9 cellular contexts compared by ENCODE assay signal in genomic region chr5:141623197-141623596, GRCh38. TPM values are rescaled to one million over a fixed set of nuclear protein-coding genes. Genes with fewer than 3 reads are reported as not detected.
A peak's percentile ranks its signal among the peaks of the same experiment; 100 is the strongest.
DNase-seq lines count a peak whose midpoint lies in the region; ATAC-seq lines count a peak whose summit lies in the region.
"Had no signal": no experiment of that assay in that cellular context is flagged by ENCODE, and none has a peak within 500 bp of the region (broad histone marks: within the 10 kb centered on the region; RNA-seq: fewer than 3 reads in every experiment).

No MANE protein-coding gene starts in this region.

- peaks cover 17 to 33% of the 10 kb centered on the region in 2 donors for H3K36me3 Mint-ChIP-seq in naive B cell

- peaks cover 19 to 36% (median 25%) of the 10 kb centered on the region in 3 donors for H3K4me1 Mint-ChIP-seq in naive B cell

- peak overlapping the region; percentile 0 to 80 (median 53) for H3K4me3 Mint-ChIP-seq in naive B cell

- no peaks in the 10 kb centered on the region for H3K9me3 Mint-ChIP-seq in naive B cell

- DNase-seq in NOMO-1 treated with DMSO at 0.1 percent for 48 hours (lab: John Stamatoyannopoulos, UW; ENCODE audit: unreplicated experiment): peak; percentile 98
- DNase-seq in naive B cell: peak; percentile 55
- DNase-seq in NCI-H774 (lab: John Stamatoyannopoulos, UW): no peak
- no peak for DNase-seq in DMS79 (lab: John Stamatoyannopoulos, UW)
- no peak for DNase-seq in NCI-H526 treated with DMSO at 0.1 percent for 48 hours (lab: John Stamatoyannopoulos, UW)
- no peak for DNase-seq in NCI-H2107 treated with DMSO at 0.1 percent for 48 hours (lab: John Stamatoyannopoulos, UW; ENCODE audit: unreplicated experiment)
- DNase-seq: IMR-90 had no signal

- peak overlapping the region; percentile 55 to 88 (median 76) for H3K27ac Mint-ChIP-seq in naive B cell

- ATAC-seq in GM18909 (IDR thresholded peaks at IDR 0.05; ENCODE audit: poor library complexity, unreplicated experiment) (peak; percentile 47), HG02678 (IDR thresholded peaks at IDR 0.05; ENCODE audit: unreplicated experiment) (peak; percentile 56), naive B cell (ENCODE audit: low read depth in 2 of 2) (peak; percentile 38 to 40)

- H3K27me3 Mint-ChIP-seq in naive B cell: no peaks in the 10 kb centered on the region

RNA-seq across cellular contexts. Expression of gene DIAPH1, which starts 4.4 kb away (rescaled TPM):
- polyA plus RNA-seq in naive B cell (ENCODE audit: low read depth in 6 of 6): 10 to 100 TPM; 29.5 to 54.9 (median 45.9) TPM

RNA-seq across cellular contexts. Expression of gene HDAC3, which starts 13.5 kb away (rescaled TPM):
- 100 to 1,000 TPM in 3 of 6 donors, 10 to 100 TPM in 3; 88.0 to 173 (median 99.5) TPM for polyA plus RNA-seq in naive B cell (ENCODE audit: low read depth in 6 of 6)

RNA-seq across cellular contexts. Expression of gene RELL2, which starts 13.6 kb away (rescaled TPM):
- polyA plus RNA-seq in naive B cell (ENCODE audit: low read depth in 6 of 6): 1 to 10 TPM; 1.3 to 3.8 (median 2.3) TPM

RNA-seq across cellular contexts. Expression of gene FCHSD1, which starts 28.0 kb away (rescaled TPM):
- 10 to 100 TPM in 2 of 6 donors, 1 to 10 TPM in 4; 4.9 to 12.1 (median 8.2) TPM for polyA plus RNA-seq in naive B cell (ENCODE audit: low read depth in 6 of 6)

RNA-seq across cellular contexts. Expression of gene ARAP3, which starts 58.8 kb away (rescaled TPM):
- polyA plus RNA-seq in naive B cell (ENCODE audit: low read depth in 6 of 6): not detected

Comparison
In these comparisons a context has a peak if more than half of its experiments do, and no peak if none do; other contexts are left out.
1. DNase-seq: peak in NOMO-1 treated with DMSO at 0.1 percent for 48 hours (single experiment) and naive B cell (single experiment); none in NCI-H774 (single experiment), DMS79 (single experiment), NCI-H526 treated with DMSO at 0.1 percent for 48 hours (single experiment) and NCI-H2107 treated with DMSO at 0.1 percent for 48 hours (single experiment).
2. Peak in every context shown above with its lines, with median percentiles within 50 percentile points of each other: ATAC-seq.